8 cellular contexts compared by ENCODE assay signal in genomic region chr2:166417669-166418068, GRCh38. TPM values are rescaled to one million over a fixed set of nuclear protein-coding genes. Genes with fewer than 3 reads are reported as not detected.
A peak's percentile ranks its signal among the peaks of the same experiment; 100 is the strongest.
DNase-seq lines count a peak whose midpoint lies in the region; ATAC-seq, FAIRE-seq and TF ChIP-seq lines count a peak whose summit lies in the region.

No MANE protein-coding gene starts in this region.

- FAIRE-seq in bronchial epithelial cell (lab: Jason Lieb, UNC): no peak

- H3K36me3 ChIP-seq in bronchial epithelial cell (ENCODE audit: control insufficient read depth, insufficient read depth, low read length): no peaks in the 10 kb centered on the region

- peak; percentile 50 for DNase-seq in NCI-H82 (lab: John Stamatoyannopoulos, UW)
- DNase-seq in NCI-H82 treated with DMSO at 0.1 percent for 48 hours (lab: John Stamatoyannopoulos, UW; ENCODE audit: unreplicated experiment): no peak
- peak; percentile 46 for DNase-seq in NAMALWA (ENCODE audit: low spot score)
- DNase-seq in bronchial epithelial cell (ENCODE audit: low read depth): peak; percentile 56
- DNase-seq in retinal pigment epithelial cell (ENCODE audit: low read depth): peak; percentile 1
- DNase-seq in retina: no peak
- no peak for DNase-seq in activated CD8-positive, alpha-beta memory T cell treated with anti-CD3 and anti-CD28 coated beads for 24 hours

- TF ChIP-seq CTCF in bronchial epithelial cell (IDR thresholded peaks at IDR 0.05; ENCODE audit: insufficient read depth, low read length, severe bottlenecking) (no peak), retinal pigment epithelial cell (conservative IDR thresholded peaks at IDR 0.05; ENCODE audit: low read depth, low read length) (peak; percentile 28)

- H3K27me3 ChIP-seq in bronchial epithelial cell (ENCODE audit: control insufficient read depth, insufficient read depth, low read length): no peaks in the 10 kb centered on the region

- no peak for ATAC-seq in HG02852 (IDR thresholded peaks at IDR 0.05; ENCODE audit: unreplicated experiment)

- no peak overlapping the region for H3K4me3 ChIP-seq in bronchial epithelial cell (ENCODE audit: low read depth, low read length)
- no peak overlapping the region for H3K4me3 ChIP-seq in retinal pigment epithelial cell (ENCODE audit: low read length)

RNA-seq across cellular contexts. Expression of gene SCN9A, which starts 41.9 kb away (rescaled TPM):
- 8.4 and 14.0 TPM in 2 replicates for total RNA-seq in bronchial epithelial cell

Comparison
In these comparisons a context has a peak if more than half of its experiments do, and no peak if none do; other contexts are left out.
1. DNase-seq: peak in NCI-H82 (single experiment), NAMALWA (single experiment), bronchial epithelial cell (single experiment) and retinal pigment epithelial cell (single experiment); none in NCI-H82 treated with DMSO at 0.1 percent for 48 hours (single experiment), retina (single experiment) and activated CD8-positive, alpha-beta memory T cell treated with anti-CD3 and anti-CD28 coated beads for 24 hours (single experiment).